1 cellular context compared by ENCODE assay signal in genomic region chr15:68353418-68354145, GRCh38.
TF ChIP-seq lines count a peak whose summit lies in the region.

No MANE protein-coding gene starts in this region.

TF ChIP-seq in GM23338, 12 proteins besides CTCF, POLR2A, EP300 and RAD21:
- TF ChIP-seq ZNF462 (CRISPR knock-in tag; IDR thresholded peaks at IDR 0.05) (no peak), POLR2AphosphoS5 (IDR thresholded peaks at IDR 0.05; ENCODE audit: low read depth) (no peak), JUNB (IDR thresholded peaks at IDR 0.05; ENCODE audit: unreplicated experiment) (no peak), ZNF114 (CRISPR knock-in tag; IDR thresholded peaks at IDR 0.05) (no peak), EZH2phosphoT487 (IDR thresholded peaks at IDR 0.05; ENCODE audit: unreplicated experiment) (no peak), REST (IDR thresholded peaks at IDR 0.05; ENCODE audit: unreplicated experiment) (no peak), CREB1 (CRISPR knock-in tag; IDR thresholded peaks at IDR 0.05; ENCODE audit: low read depth) (no peak), ETS1 (IDR thresholded peaks at IDR 0.05) (no peak), STAT1 (IDR thresholded peaks at IDR 0.05; ENCODE audit: unreplicated experiment) (no peak), ZNF331 (CRISPR knock-in tag; IDR thresholded peaks at IDR 0.05; ENCODE audit: low read depth) (no peak), NANOG (IDR thresholded peaks at IDR 0.05; ENCODE audit: borderline replicate concordance) (no peak), EZH2 (IDR thresholded peaks at IDR 0.05; ENCODE audit: low read depth, unreplicated experiment) (no peak)
